In genomic region chr15:81954158-81954783, GRCh38 we compare ENCODE assay signal across 6 cellular contexts.
"Had no signal": no experiment of that assay in that cellular context is flagged by ENCODE, and none has a peak within 500 bp of the region (broad histone marks: within the 10 kb centered on the region; RNA-seq: fewer than 3 reads in every experiment).

No MANE protein-coding gene starts in this region.

- DNase-seq: H9, HCEC 1CT, IMR-90, KBM-7 had no signal

- H3K27ac ChIP-seq: KMS-11 had no signal

- H3K9me3 Mint-ChIP-seq: GM23338, H9 had no signal

- H2AFZ ChIP-seq: GM23338 had no signal

- H3K4me2 ChIP-seq: GM23338, KMS-11 had no signal

- H3K4me3 Mint-ChIP-seq: GM23338, H9 had no signal

- H3K4me3 ChIP-seq: GM23338 had no signal

- H3K27ac Mint-ChIP-seq: GM23338, H9 had no signal
